9 cellular contexts compared by ENCODE assay signal in the genomic region with DNA sequence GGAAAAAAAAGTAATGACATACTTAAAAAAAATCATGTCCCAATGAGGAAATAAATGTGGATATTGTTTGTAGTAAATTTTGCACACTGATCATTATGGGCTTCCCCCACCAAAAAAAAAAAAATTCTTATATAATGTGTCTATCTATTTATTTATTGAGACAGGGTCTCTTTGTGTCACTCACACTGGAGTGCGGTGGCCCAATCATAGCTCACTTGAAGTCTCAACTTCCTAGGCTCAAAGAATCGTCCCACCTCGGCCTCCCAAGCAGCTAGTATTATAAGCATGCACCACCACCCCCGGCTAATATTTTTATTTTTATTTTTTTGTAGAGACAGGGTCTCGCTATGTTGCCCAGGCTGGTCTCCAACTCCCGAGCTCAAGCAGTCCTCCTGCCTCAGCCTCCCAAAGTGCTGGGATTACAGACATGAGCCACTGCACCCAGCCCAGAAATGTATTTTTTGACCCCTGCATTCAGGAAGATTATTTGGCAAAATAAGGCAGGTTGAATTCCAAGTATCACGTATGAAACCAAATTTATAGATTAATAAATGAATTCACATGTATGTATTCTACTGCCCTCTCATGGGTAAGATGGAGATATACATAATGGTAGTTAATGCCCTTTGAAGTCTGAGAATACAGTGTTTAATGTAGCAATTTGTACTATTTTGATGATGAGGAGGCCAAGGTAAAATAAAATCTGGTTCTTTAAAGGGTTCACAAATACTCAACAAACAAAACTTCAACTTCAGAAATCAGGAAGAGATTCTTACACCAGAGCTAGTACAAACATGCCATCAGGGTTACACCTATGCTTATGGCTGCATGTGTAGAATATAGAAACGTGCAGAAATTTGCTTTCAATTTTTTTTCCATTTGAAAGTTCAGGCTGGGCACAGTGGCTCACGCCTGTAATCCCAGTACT. TPM values are rescaled to one million over a fixed set of nuclear protein-coding genes. Genes with fewer than 3 reads are reported as not detected.
A peak's percentile ranks its signal among the peaks of the same experiment; 100 is the strongest.
DNase-seq lines count a peak whose midpoint lies in the region; ATAC-seq, FAIRE-seq and TF ChIP-seq lines count a peak whose summit lies in the region.
"Had no signal": no experiment of that assay in that cellular context is flagged by ENCODE, and none has a peak within 500 bp of the region (broad histone marks: within the 10 kb centered on the region; RNA-seq: fewer than 3 reads in every experiment).

No MANE protein-coding gene starts in this region.

- ATAC-seq in HG02885 (IDR thresholded peaks at IDR 0.05; ENCODE audit: poor library complexity, unreplicated experiment): no peak

- FAIRE-seq in frontal cortex (lab: Jason Lieb, UNC): no peak

- DNase-seq in AG08395 (ENCODE audit: low spot score): peak; percentile 29
- peak; percentile 41 for DNase-seq in SW480 (ENCODE audit: low spot score)
- DNase-seq in frontal cortex (ENCODE audit: low spot score in 2 of 2): peak; percentile 25 to 26
- no peak for DNase-seq in activated gamma-delta T cell (lab: John Stamatoyannopoulos, UW)
- no peak for DNase-seq in NCI-H2081 treated with DMSO at 0.1 percent for 48 hours (lab: John Stamatoyannopoulos, UW)
- no peak for DNase-seq in NCI-H69 (lab: John Stamatoyannopoulos, UW)

- TF ChIP-seq CTCF in GM12873 (IDR thresholded peaks at IDR 0.05; ENCODE audit: insufficient read depth, low read depth, low read length, missing control alignments): peak; percentile 13

RNA-seq across cellular contexts. Expression of gene DENND2C, which starts 1.4 kb away (rescaled TPM):
- total RNA-seq in frontal cortex: 2.0 TPM

RNA-seq across cellular contexts. Expression of gene AMPD1, which starts 24.1 kb away (rescaled TPM):
- not detected for total RNA-seq in frontal cortex
- total RNA-seq: kidney epithelial cell had no signal

RNA-seq across cellular contexts. Expression of gene NRAS, which starts 45.3 kb away (rescaled TPM):
- total RNA-seq in frontal cortex: 84.0 TPM

Comparison
In these comparisons a context has a peak if more than half of its experiments do, and no peak if none do; other contexts are left out.
1. DNase-seq: peak in AG08395 (single experiment), SW480 (single experiment) and frontal cortex (2 of 2); none in activated gamma-delta T cell (single experiment), NCI-H2081 treated with DMSO at 0.1 percent for 48 hours (single experiment) and NCI-H69 (single experiment).